In the genomic region with DNA sequence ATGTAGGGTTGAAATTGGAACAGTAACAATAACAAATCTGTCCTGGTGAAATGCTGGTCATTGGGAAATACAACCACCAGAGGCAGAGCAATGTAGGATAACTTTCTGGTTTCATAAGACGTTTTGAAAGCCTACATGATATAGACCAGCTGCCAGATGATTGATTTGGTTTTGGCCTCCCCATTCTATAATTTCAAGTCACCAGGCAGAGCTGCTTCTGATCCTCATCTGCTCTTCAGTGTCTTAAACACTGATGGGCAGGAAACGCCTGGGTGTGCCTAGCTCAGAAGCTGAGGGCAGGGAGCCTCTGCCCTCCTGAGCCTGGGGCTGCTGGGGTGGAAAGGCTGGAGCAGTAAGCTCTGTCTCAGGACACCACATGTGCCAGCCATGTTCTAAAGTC, we compare ENCODE assay signal across 17 cellular contexts. TPM values are rescaled to one million over a fixed set of nuclear protein-coding genes. Genes with fewer than 3 reads are reported as not detected.
A peak's percentile ranks its signal among the peaks of the same experiment; 100 is the strongest.
DNase-seq lines count a peak whose midpoint lies in the region; ATAC-seq, FAIRE-seq and TF ChIP-seq lines count a peak whose summit lies in the region.
"Had no signal": no experiment of that assay in that cellular context is flagged by ENCODE, and none has a peak within 500 bp of the region (broad histone marks: within the 10 kb centered on the region; RNA-seq: fewer than 3 reads in every experiment).

No MANE protein-coding gene starts in this region.

- peaks cover 6 to 13% of the 10 kb centered on the region in 2 donors for H3K4me1 ChIP-seq in ascending aorta
- H3K4me1 ChIP-seq in heart right ventricle: peaks cover 5 to 34% (median 26%) of the 10 kb centered on the region in 9 donors

- H3K36me3 ChIP-seq in ascending aorta (peaks cover 10 to 15% of the 10 kb centered on the region in 2 donors), heart right ventricle (peaks cover 0 to 63% (median 15%) of the 10 kb centered on the region in 9 donors)

- H3K27ac ChIP-seq in ascending aorta (peak overlapping the region; percentile 22 to 64), heart right ventricle (peak overlapping the region in 3 of 10 donors; percentile 51 to 60 (median 54)), temporal lobe (ENCODE audit: low read depth, low read length) (peak overlapping the region; percentile 25)

- FAIRE-seq in GM19239 (lab: Jason Lieb, UNC): peak; percentile 88
- no peak for FAIRE-seq in D721Med (lab: Jason Lieb, UNC)

- H3K27me3 ChIP-seq in ascending aorta (no peaks in the 10 kb centered on the region), heart right ventricle (no peaks in the 10 kb centered on the region)

- DNase-seq in GM19239 (ENCODE audit: insufficient read length, low spot score) (no peak), ascending aorta (ENCODE audit: low spot score in 2 of 2) (no peak), heart right ventricle (peak in 1 of 2 donors; percentile 10), COR-L47 (lab: John Stamatoyannopoulos, UW) (no peak), D721Med (ENCODE audit: insufficient read length, low spot score) (no peak)
- DNase-seq: activated CD4-positive, alpha-beta T cell treated with anti-CD3 and anti-CD28 coated beads, Interleukin-2, amount 10 ng/mL, durations not matched to agents 24 days and 14 days; amniotic stem cell; CD8-positive, alpha-beta memory T cell; dermis blood vessel endothelial cell; GDM1; naive thymus-derived CD4-positive, alpha-beta T cell; NCI-H1436; retina; T-helper 17 cell had no signal

- H3K4me3 ChIP-seq in ascending aorta (no peak overlapping the region), heart right ventricle (no peak overlapping the region)

- 67 to 88% methylated on average over 2 of the region's 2 CpGs for WGBS in heart right ventricle, 2 donors

- intact Hi-C loops in ascending aorta (cut with DNase I): no loop called here
- intact Hi-C loops in heart right ventricle (cut with DNase I): no loop called here

- peak in 6 of 8 donors; percentile 18 to 63 (median 32) for ATAC-seq in heart right ventricle
- ATAC-seq in HG03342 (IDR thresholded peaks at IDR 0.05; ENCODE audit: unreplicated experiment): no peak
- no peak for ATAC-seq in GM19467 (IDR thresholded peaks at IDR 0.05; ENCODE audit: unreplicated experiment)
- ATAC-seq: naive thymus-derived CD4-positive, alpha-beta T cell; T-helper 17 cell had no signal

- H3K9me3 ChIP-seq in ascending aorta (no peaks in the 10 kb centered on the region), heart right ventricle (no peaks in the 10 kb centered on the region)

- no peak for TF ChIP-seq CTCF in ascending aorta (IDR thresholded peaks at IDR 0.05)
- TF ChIP-seq CTCF in heart right ventricle (IDR thresholded peaks at IDR 0.05): no peak
- TF ChIP-seq CTCF in D721Med (IDR thresholded peaks at IDR 0.05; ENCODE audit: insufficient read depth, missing control alignments): no peak

RNA-seq across cellular contexts. Expression of gene DHX35, which starts 24.5 kb away (rescaled TPM):
- total RNA-seq in ascending aorta (35.3 TPM), heart right ventricle (10 to 100 TPM in 7 of 10 donors, 1 to 10 TPM in 3; 8.8 to 14.3 (median 10.6) TPM), temporal lobe (13.0 TPM)
- polyA plus RNA-seq in heart right ventricle: 1 to 10 TPM; 5.1 to 9.4 TPM

Comparison
In these comparisons a context has a peak if more than half of its experiments do, and no peak if none do; other contexts are left out.
1. ATAC-seq: peak in heart right ventricle (6 of 8); none in HG03342 (single experiment) and GM19467 (single experiment).